ENCODE assay signal across 19 cellular contexts in the genomic region with DNA sequence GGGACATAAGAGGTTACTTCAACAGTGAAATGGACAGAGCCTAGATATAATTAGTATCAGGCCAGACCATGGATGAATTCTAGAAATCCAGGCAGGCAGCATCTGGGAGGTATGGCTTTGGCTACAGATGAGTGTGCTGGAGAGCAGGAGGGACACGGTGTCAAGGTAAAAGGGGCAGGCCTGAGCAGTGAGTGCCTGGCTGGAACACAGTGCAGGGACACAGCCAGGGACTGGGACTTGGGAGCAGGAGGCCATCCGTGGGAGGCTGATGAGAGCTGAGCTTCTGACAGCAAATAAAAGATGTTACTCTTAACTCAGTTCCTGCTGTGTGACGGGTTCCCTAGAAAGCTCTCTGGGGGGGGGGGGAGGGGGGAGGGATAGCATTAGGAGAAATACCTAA. TPM values are rescaled to one million over a fixed set of nuclear protein-coding genes. Genes with fewer than 3 reads are reported as not detected.
DNase-seq lines count a peak whose midpoint lies in the region; ATAC-seq and TF ChIP-seq lines count a peak whose summit lies in the region.
"Had no signal": no experiment of that assay in that cellular context is flagged by ENCODE, and none has a peak within 500 bp of the region (broad histone marks: within the 10 kb centered on the region; RNA-seq: fewer than 3 reads in every experiment).

No MANE protein-coding gene starts in this region.

- no peak for DNase-seq in Caco-2
- no peak for DNase-seq in Peyer's patch
- peak; percentile 40 for DNase-seq in sigmoid colon
- DNase-seq in HCEC 1CT = no peak
- DNase-seq in DMS79 treated with DMSO at 0.1 percent for 48 hours (lab: John Stamatoyannopoulos, UW) = no peak
- no peak for DNase-seq in gastrocnemius medialis
- DNase-seq in NCI-H524 (lab: John Stamatoyannopoulos, UW) = no peak
- DNase-seq: DMS53; EL; GF-D8; NCI-H1417 treated with DMSO at 0.1 percent for 48 hours; NCI-H187; NCI-H446; NCI-H69; NK-92 treated with Interleukin-12 subunit alpha and Interleukin-12 subunit beta, amount 100 ng/mL, for 24 hours; SIG-M5 had no signal

- POLR2A ChIA-PET in Caco-2 (lab: Charles Lee) = no interaction called here

- peaks cover 46% of the 10 kb centered on the region for H3K4me1 Mint-ChIP-seq in Caco-2 (ENCODE audit: low read depth, unreplicated experiment)
- H3K4me1 Mint-ChIP-seq in dendritic cell treated with granulocyte-macrophage colony-stimulating factor and Interleukin-4, amounts not matched to agents 40 ng/mL and 50 ng/mL, for 4 days (ENCODE audit: low read depth) = peaks cover 62% of the 10 kb centered on the region

- no peaks in the 10 kb centered on the region for H3K27me3 ChIP-seq in Caco-2 (replicated peaks; ENCODE audit: control insufficient read depth, insufficient read depth, low read length)
- no peaks in the 10 kb centered on the region for H3K27me3 ChIP-seq in Peyer's patch
- no peaks in the 10 kb centered on the region for H3K27me3 ChIP-seq in sigmoid colon
- no peaks in the 10 kb centered on the region for H3K27me3 ChIP-seq in gastrocnemius medialis

- H3K36me3 ChIP-seq in Caco-2 (ENCODE audit: control insufficient read depth, insufficient read depth, low read length) (no peaks in the 10 kb centered on the region), Peyer's patch (no peaks in the 10 kb centered on the region), sigmoid colon (no peaks in the 10 kb centered on the region), gastrocnemius medialis (no peaks in the 10 kb centered on the region)

- intact Hi-C loops in Caco-2 (cut with micrococcal nuclease; ENCODE audit: unreplicated experiment) (no loop called here), sigmoid colon (cut with DNase I) (no loop called here), gastrocnemius medialis (cut with DNase I; ENCODE audit: low total_unique reads) (no loop called here)
- intact Hi-C loops in dendritic cell treated with granulocyte-macrophage colony-stimulating factor and Interleukin-4, amounts not matched to agents 40 ng/mL and 50 ng/mL, for 4 days (cut with micrococcal nuclease) = no loop called here

- no TSS peak for BruUV-seq in Caco-2 (replicated peaks; lab: Mats Ljungman, UMichigan)

- H3K4me3 Mint-ChIP-seq in Caco-2 (ENCODE audit: unreplicated experiment) = no peak overlapping the region
- no peak overlapping the region for H3K4me3 Mint-ChIP-seq in dendritic cell treated with granulocyte-macrophage colony-stimulating factor and Interleukin-4, amounts not matched to agents 40 ng/mL and 50 ng/mL, for 4 days

- H3K27me3 Mint-ChIP-seq in Caco-2 (ENCODE audit: insufficient read depth, unreplicated experiment) = no peaks in the 10 kb centered on the region
- H3K27me3 Mint-ChIP-seq in dendritic cell treated with granulocyte-macrophage colony-stimulating factor and Interleukin-4, amounts not matched to agents 40 ng/mL and 50 ng/mL, for 4 days = no peaks in the 10 kb centered on the region

- no peak for ATAC-seq in gastrocnemius medialis

- CTCF ChIA-PET in Caco-2 (lab: Charles Lee) = no interaction called here

- H3K9me3 Mint-ChIP-seq in Caco-2 (ENCODE audit: unreplicated experiment) = no peaks in the 10 kb centered on the region
- no peaks in the 10 kb centered on the region for H3K9me3 Mint-ChIP-seq in dendritic cell treated with granulocyte-macrophage colony-stimulating factor and Interleukin-4, amounts not matched to agents 40 ng/mL and 50 ng/mL, for 4 days

- no peaks in the 10 kb centered on the region for H3K9me3 ChIP-seq in Caco-2
- no peaks in the 10 kb centered on the region for H3K9me3 ChIP-seq in Peyer's patch
- H3K9me3 ChIP-seq in sigmoid colon = no peaks in the 10 kb centered on the region
- no peaks in the 10 kb centered on the region for H3K9me3 ChIP-seq in gastrocnemius medialis
- H3K9me3 ChIP-seq: SK-N-SH had no signal

- TF ChIP-seq POLR2A in Peyer's patch (IDR thresholded peaks at IDR 0.05) (no peak), sigmoid colon (IDR thresholded peaks at IDR 0.05) (no peak), gastrocnemius medialis (IDR thresholded peaks at IDR 0.05) (no peak)

- 49 to 72% methylated on average over 3 of the region's 3 CpGs for WGBS in sigmoid colon, 2 donors

- TF ChIP-seq CTCF in Caco-2 (IDR thresholded peaks at IDR 0.05; ENCODE audit: insufficient read depth in 1 of 2, low read depth in 1 of 2, low read length in 1 of 2, severe bottlenecking in 1 of 2, unreplicated experiment in 1 of 2) (no peak), Peyer's patch (IDR thresholded peaks at IDR 0.05) (no peak), sigmoid colon (IDR thresholded peaks at IDR 0.05) (no peak), gastrocnemius medialis (IDR thresholded peaks at IDR 0.05 in 4 of 5, conservative IDR thresholded peaks at IDR 0.05 in 1 of 5) (no peak)

- H3K4me1 ChIP-seq in Caco-2 (peaks cover 54% of the 10 kb centered on the region), Peyer's patch (peaks cover 0 to 49% (median 6%) of the 10 kb centered on the region in 4 donors), sigmoid colon (no peaks in the 10 kb centered on the region), gastrocnemius medialis (peaks cover 5 to 22% of the 10 kb centered on the region in 2 donors)

- H3K36me3 Mint-ChIP-seq in Caco-2 (ENCODE audit: insufficient read depth, unreplicated experiment) = no peaks in the 10 kb centered on the region
- H3K36me3 Mint-ChIP-seq in dendritic cell treated with granulocyte-macrophage colony-stimulating factor and Interleukin-4, amounts not matched to agents 40 ng/mL and 50 ng/mL, for 4 days (ENCODE audit: low read depth) = no peaks in the 10 kb centered on the region

- H3K27ac ChIP-seq in Peyer's patch (peak overlapping the region in 3 of 4 donors; percentile 49 to 92 (median 82)), sigmoid colon (no peak overlapping the region), gastrocnemius medialis (no peak overlapping the region)
- H3K27ac ChIP-seq: C4-2B had no signal

- no peak overlapping the region for H3K4me3 ChIP-seq in Caco-2 (ENCODE audit: low read depth, low read length)
- no peak overlapping the region for H3K4me3 ChIP-seq in Peyer's patch
- no peak overlapping the region for H3K4me3 ChIP-seq in sigmoid colon
- H3K4me3 ChIP-seq in gastrocnemius medialis = no peak overlapping the region

- TF ChIP-seq EP300 in sigmoid colon (IDR thresholded peaks at IDR 0.05) = no peak

- peak overlapping the region; percentile 72 for H3K27ac Mint-ChIP-seq in Caco-2 (ENCODE audit: unreplicated experiment)
- H3K27ac Mint-ChIP-seq in dendritic cell treated with granulocyte-macrophage colony-stimulating factor and Interleukin-4, amounts not matched to agents 40 ng/mL and 50 ng/mL, for 4 days = peak overlapping the region; percentile 27

- in situ Hi-C loops in gastrocnemius medialis (cut with MboI; ENCODE audit: low sequenced_read_pairs in 4 of 4) = no loop called here

RNA-seq across cellular contexts. Expression of a gene that starts 13.6 kb away (rescaled TPM):
- 206 and 246 TPM in 2 replicates for total RNA-seq in Caco-2 (2022)
- 1,000 to 10,000 TPM in 3 of 4 donors, 100 to 1,000 TPM in 1; 242 to 1,284 (median 1,203) TPM for total RNA-seq in Peyer's patch
- total RNA-seq in sigmoid colon = 100 to 1,000 TPM; 235 to 249 (median 240) TPM
- polyA plus RNA-seq in sigmoid colon = 1,000 to 10,000 TPM; 1,713 to 4,129 (median 2,701) TPM
- total RNA-seq in gastrocnemius medialis = 100 to 1,000 TPM in 1 of 4 donors, 10 to 100 TPM in 3; 68.0 to 124 (median 80.6) TPM

Comparison
In these comparisons a context has a peak if more than half of its experiments do, and no peak if none do; other contexts are left out.
1. H3K27ac ChIP-seq: peak in Peyer's patch (3 of 4); none in sigmoid colon (0 of 4) and gastrocnemius medialis (0 of 4).